35 cellular contexts compared by ENCODE assay signal in the genomic region with DNA sequence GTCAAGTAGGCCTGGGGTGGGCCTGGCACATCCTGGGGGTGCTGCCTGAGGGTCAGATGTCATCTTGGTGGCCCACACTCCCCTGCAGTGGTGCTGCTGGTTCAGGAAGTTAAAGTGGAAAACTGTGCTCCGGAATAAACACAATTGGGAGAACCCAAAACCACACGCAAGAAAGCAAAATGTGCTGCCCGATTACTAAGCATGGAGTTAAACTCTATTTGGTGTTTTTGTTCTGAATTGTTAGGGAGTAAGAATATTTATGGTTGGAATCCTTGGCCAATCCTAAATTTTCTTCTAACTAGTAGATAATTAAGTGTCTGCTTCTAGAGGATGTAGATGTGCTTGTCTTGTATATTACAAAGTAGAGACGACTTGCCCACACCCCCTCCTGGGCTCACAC.
"Had no signal": no experiment of that assay in that cellular context is flagged by ENCODE, and none has a peak within 500 bp of the region (broad histone marks: within the 10 kb centered on the region; RNA-seq: fewer than 3 reads in every experiment).

No MANE protein-coding gene starts in this region.

- H3K4me1 Mint-ChIP-seq: activated CD4-positive, alpha-beta T cell treated with anti-CD3 and anti-CD28 coated beads, Interleukin-2, amount 10 ng/mL, durations not matched to agents 24 days and 14 days; activated naive CD8-positive, alpha-beta T cell treated with anti-CD3 and anti-CD28 coated beads for 36 hours; activated T-helper 17 cell treated with anti-CD3 and anti-CD28 coated beads, Interleukin-2, amount 50 U/mL, for 72 hours had no signal

- H3K4me3 ChIP-seq: adrenal gland, body of pancreas, breast epithelium had no signal

- ATAC-seq: activated CD8-positive, alpha-beta T cell treated with anti-CD3 and anti-CD28 coated beads for 36 hours; activated naive CD4-positive, alpha-beta T cell treated with anti-CD3 and anti-CD28 coated beads, Interleukin-2, amount 50 U/mL, for 72 hours; activated T-cell treated with anti-CD3 and anti-CD28 coated beads, Interleukin-2, amount 50 U/mL, for 4 hours; activated T-cell treated with anti-CD3 and anti-CD28 coated beads, Interleukin-2, amount 50 U/mL, for 72 hours; activated T-helper 17 cell treated with anti-CD3 and anti-CD28 coated beads, Interleukin-2, amount 50 U/mL, for 72 hours; body of pancreas had no signal

- H3K27ac Mint-ChIP-seq: activated B cell treated with CpG ODN at 0.5 μM for 24 hours; activated CD4-positive, alpha-beta memory T cell treated with anti-CD3 and anti-CD28 coated beads for 36 hours; activated CD4-positive, alpha-beta T cell treated with anti-CD3 and anti-CD28 coated beads, Interleukin-2, amount 10 ng/mL, durations not matched to agents 24 days and 14 days; activated CD8-positive, alpha-beta T cell treated with anti-CD3 and anti-CD28 coated beads for 36 hours; activated naive CD4-positive, alpha-beta T cell treated with anti-CD3 and anti-CD28 coated beads for 36 hours; activated naive CD4-positive, alpha-beta T cell treated with anti-CD3 and anti-CD28 coated beads, Interleukin-2, amount 50 U/mL, for 72 hours; activated naive CD8-positive, alpha-beta T cell treated with anti-CD3 and anti-CD28 coated beads for 36 hours; activated T-cell treated with anti-CD3 and anti-CD28 coated beads, Interleukin-2, amount 50 U/mL, for 72 hours; activated T-helper 1 cell treated with anti-CD3 and anti-CD28 coated beads, Interleukin-12 subunit alpha, Interleukin-12 subunit beta, Interleukin-2, Interleukin-4 antibody, amounts not matched to agents 30 ng/mL and 10 ng/mL and 1 ng/mL, durations not matched to agents 14 hours and 24 hours and 36 hours; activated T-helper 17 cell treated with anti-CD3 and anti-CD28 coated beads, Interleukin-2, amount 50 U/mL, for 72 hours; T-helper 1 cell treated with Interleukin-12 subunit alpha and Interleukin-12 subunit beta and Interleukin-4 antibody, amounts not matched to agents 30 μg/mL and 1 μg/mL, for 36 hours; T-helper 2 cell treated with Interferon-gamma antibody and Interleukin-4, amounts not matched to agents 5 μg/mL and 100 μg/mL, for 36 hours had no signal

- H3K27me3 Mint-ChIP-seq: activated B cell treated with CpG ODN at 0.5 μM for 24 hours; activated CD4-positive, alpha-beta memory T cell treated with anti-CD3 and anti-CD28 coated beads for 36 hours; activated CD4-positive, alpha-beta T cell treated with anti-CD3 and anti-CD28 coated beads, Interleukin-2, amount 10 ng/mL, durations not matched to agents 24 days and 14 days; activated CD8-positive, alpha-beta T cell treated with anti-CD3 and anti-CD28 coated beads for 36 hours; activated naive CD8-positive, alpha-beta T cell treated with anti-CD3 and anti-CD28 coated beads for 36 hours; activated T-helper 17 cell treated with anti-CD3 and anti-CD28 coated beads, Interleukin-2, amount 50 U/mL, for 72 hours had no signal

- H3K4me3 Mint-ChIP-seq: activated B cell treated with CpG ODN at 0.5 μM for 24 hours; activated CD4-positive, alpha-beta memory T cell treated with anti-CD3 and anti-CD28 coated beads for 36 hours; activated CD4-positive, alpha-beta T cell treated with anti-CD3 and anti-CD28 coated beads, Interleukin-2, amount 10 ng/mL, durations not matched to agents 24 days and 14 days; activated CD8-positive, alpha-beta T cell treated with anti-CD3 and anti-CD28 coated beads for 36 hours; activated naive CD4-positive, alpha-beta T cell treated with anti-CD3 and anti-CD28 coated beads for 36 hours; activated naive CD8-positive, alpha-beta T cell treated with anti-CD3 and anti-CD28 coated beads for 36 hours; activated T-cell treated with anti-CD3 and anti-CD28 coated beads, Interleukin-2, amount 50 U/mL, for 4 hours; activated T-cell treated with anti-CD3 and anti-CD28 coated beads, Interleukin-2, amount 50 U/mL, for 72 hours; activated T-helper 1 cell treated with anti-CD3 and anti-CD28 coated beads, Interleukin-12 subunit alpha, Interleukin-12 subunit beta, Interleukin-2, Interleukin-4 antibody, amounts not matched to agents 30 ng/mL and 10 ng/mL and 1 ng/mL, durations not matched to agents 14 hours and 24 hours and 36 hours; activated T-helper 17 cell treated with anti-CD3 and anti-CD28 coated beads, Interleukin-2, amount 50 U/mL, for 72 hours; T-helper 1 cell treated with Interleukin-12 subunit alpha and Interleukin-12 subunit beta and Interleukin-4 antibody, amounts not matched to agents 30 μg/mL and 1 μg/mL, for 36 hours; T-helper 2 cell treated with Interferon-gamma antibody and Interleukin-4, amounts not matched to agents 5 μg/mL and 100 μg/mL, for 36 hours had no signal

- H3K4me1 ChIP-seq: adrenal gland, breast epithelium had no signal

- H3K36me3 ChIP-seq: adrenal gland, brain microvascular endothelial cell, breast epithelium had no signal

- H3K27ac ChIP-seq: adrenal gland, body of pancreas, brain microvascular endothelial cell, breast epithelium, VCaP had no signal

- DNase-seq: activated B cell treated with CpG ODN at 0.5 μM for 24 hours; activated CD4-positive, alpha-beta memory T cell treated with anti-CD3 and anti-CD28 coated beads for 36 hours; activated CD4-positive, alpha-beta T cell treated with anti-CD3 and anti-CD28 coated beads for 4 hours; activated CD4-positive, alpha-beta T cell treated with anti-CD3 and anti-CD28 coated beads, Interleukin-2, amount 10 ng/mL, durations not matched to agents 24 days and 14 days; activated CD4-positive, alpha-beta T cell treated with anti-CD3 and anti-CD28 coated beads, Interleukin-2, amount 50 U/mL, for 1 hour; activated CD4-positive, alpha-beta T cell treated with anti-CD3 and anti-CD28 coated beads, Interleukin-2, amount 50 U/mL, for 4 hours; activated CD4-positive, CD25-positive, alpha-beta regulatory T cell treated with anti-CD3 and anti-CD28 coated beads, Interleukin-2, amount 50 U/mL, for 72 hours; activated CD8-positive, alpha-beta memory T cell treated with anti-CD3 and anti-CD28 coated beads, Interleukin-2, amount 50 U/mL, for 4 hours; activated CD8-positive, alpha-beta T cell treated with anti-CD3 and anti-CD28 coated beads for 36 hours; activated effector memory CD4-positive, alpha-beta T cell treated with anti-CD3 and anti-CD28 coated beads, Interleukin-2, amount 50 U/mL, for 16 hours; activated gamma-delta T cell treated with Interleukin-2 at 50 U/mL for 16 hours; activated naive CD4-positive, alpha-beta T cell; activated naive CD4-positive, alpha-beta T cell treated with anti-CD3 and anti-CD28 coated beads for 36 hours; activated naive CD4-positive, alpha-beta T cell treated with anti-CD3 and anti-CD28 coated beads, Interleukin-2, amount 50 U/mL, for 16 hours; activated naive CD8-positive, alpha-beta T cell treated with anti-CD3 and anti-CD28 coated beads for 36 hours; activated T-cell treated with anti-CD3 and anti-CD28 coated beads for 4 hours; activated T-cell treated with anti-CD3 and anti-CD28 coated beads, Interleukin-2, amount 50 U/mL, for 1 hour; activated T-cell treated with anti-CD3 and anti-CD28 coated beads, Interleukin-2, amount 50 U/mL, for 4 hours; activated T-cell treated with anti-CD3 and anti-CD28 coated beads, Interleukin-2, amount 50 U/mL, for 72 hours; adrenal gland; amniotic stem cell; aorta; body of pancreas; brain microvascular endothelial cell; central memory CD4-positive, alpha-beta T cell; T-helper 1 cell; T-helper 2 cell; T-helper 9 cell had no signal

- H3K9me3 Mint-ChIP-seq: activated CD4-positive, alpha-beta T cell treated with anti-CD3 and anti-CD28 coated beads, Interleukin-2, amount 10 ng/mL, durations not matched to agents 24 days and 14 days had no signal

- H3K9me3 ChIP-seq: adrenal gland, body of pancreas had no signal

- H3K27me3 ChIP-seq: adrenal gland, body of pancreas, brain microvascular endothelial cell, breast epithelium had no signal
